Comparison of ENCODE assay signal across 1 cellular context in the genomic region with DNA sequence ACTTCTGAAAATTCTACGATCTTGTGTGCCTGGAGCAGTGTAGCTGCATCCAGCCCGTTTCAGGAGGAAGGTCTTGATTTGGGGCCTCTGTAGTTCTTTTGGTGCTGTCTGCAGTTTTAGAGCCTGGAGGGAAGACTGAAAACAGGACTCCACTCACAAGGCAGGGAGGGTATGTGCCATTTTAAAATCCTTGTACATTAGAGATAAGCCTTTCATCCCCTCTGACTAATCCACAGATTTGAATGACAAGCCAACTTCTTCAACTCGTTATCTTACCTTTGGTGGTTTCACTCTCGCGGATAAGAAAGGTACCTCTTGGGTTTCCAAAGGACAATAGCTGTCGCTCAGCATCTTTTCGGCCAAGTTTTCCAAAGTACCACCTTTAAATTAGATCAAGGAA.
TF ChIP-seq lines count a peak whose summit lies in the region.

No MANE protein-coding gene starts in this region.

TF ChIP-seq in GM12878, 131 proteins besides CTCF, POLR2A, EP300 and RAD21 (continued from another document):
- TF ChIP-seq, protein P1, sequence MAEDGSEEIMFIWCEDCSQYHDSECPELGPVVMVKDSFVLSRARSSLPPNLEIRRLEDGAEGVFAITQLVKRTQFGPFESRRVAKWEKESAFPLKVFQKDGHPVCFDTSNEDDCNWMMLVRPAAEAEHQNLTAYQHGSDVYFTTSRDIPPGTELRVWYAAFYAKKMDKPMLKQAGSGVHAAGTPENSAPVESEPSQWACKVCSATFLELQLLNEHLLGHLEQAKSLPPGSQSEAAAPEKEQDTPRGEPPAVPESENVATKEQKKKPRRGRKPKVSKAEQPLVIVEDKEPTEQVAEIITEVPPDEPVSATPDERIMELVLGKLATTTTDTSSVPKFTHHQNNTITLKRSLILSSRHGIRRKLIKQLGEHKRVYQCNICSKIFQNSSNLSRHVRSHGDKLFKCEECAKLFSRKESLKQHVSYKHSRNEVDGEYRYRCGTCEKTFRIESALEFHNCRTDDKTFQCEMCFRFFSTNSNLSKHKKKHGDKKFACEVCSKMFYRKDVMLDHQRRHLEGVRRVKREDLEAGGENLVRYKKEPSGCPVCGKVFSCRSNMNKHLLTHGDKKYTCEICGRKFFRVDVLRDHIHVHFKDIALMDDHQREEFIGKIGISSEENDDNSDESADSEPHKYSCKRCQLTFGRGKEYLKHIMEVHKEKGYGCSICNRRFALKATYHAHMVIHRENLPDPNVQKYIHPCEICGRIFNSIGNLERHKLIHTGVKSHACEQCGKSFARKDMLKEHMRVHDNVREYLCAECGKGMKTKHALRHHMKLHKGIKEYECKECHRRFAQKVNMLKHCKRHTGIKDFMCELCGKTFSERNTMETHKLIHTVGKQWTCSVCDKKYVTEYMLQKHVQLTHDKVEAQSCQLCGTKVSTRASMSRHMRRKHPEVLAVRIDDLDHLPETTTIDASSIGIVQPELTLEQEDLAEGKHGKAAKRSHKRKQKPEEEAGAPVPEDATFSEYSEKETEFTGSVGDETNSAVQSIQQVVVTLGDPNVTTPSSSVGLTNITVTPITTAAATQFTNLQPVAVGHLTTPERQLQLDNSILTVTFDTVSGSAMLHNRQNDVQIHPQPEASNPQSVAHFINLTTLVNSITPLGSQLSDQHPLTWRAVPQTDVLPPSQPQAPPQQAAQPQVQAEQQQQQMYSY (CRISPR knock-in tag; IDR thresholded peaks at IDR 0.05) = no peak
- TF ChIP-seq SMC3 (IDR thresholded peaks at IDR 0.05; ENCODE audit: borderline replicate concordance, low read length) = no peak
- no peak for TF ChIP-seq PML (IDR thresholded peaks at IDR 0.05; ENCODE audit: low read length)
